ENCODE assay signal across 21 cellular contexts in the genomic region with DNA sequence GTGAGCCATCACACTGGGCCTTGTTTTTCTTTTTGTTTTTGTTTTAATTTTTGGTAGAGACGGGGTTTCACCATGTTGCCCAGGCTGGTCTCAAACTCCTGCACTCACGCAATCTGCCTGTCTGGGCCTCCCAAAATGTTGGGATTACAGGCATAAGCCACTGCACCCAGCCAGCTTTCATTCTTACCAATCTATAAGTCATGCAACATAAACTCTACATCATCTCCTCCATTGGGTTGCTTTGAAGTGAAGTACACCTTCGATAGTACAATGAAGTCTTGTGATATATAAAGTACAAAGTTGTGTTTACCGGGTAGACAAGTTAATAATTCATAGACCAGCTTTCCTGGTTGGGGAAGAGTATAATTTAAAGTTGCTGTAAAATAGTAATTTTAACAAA. TPM values are rescaled to one million over a fixed set of nuclear protein-coding genes. Genes with fewer than 3 reads are reported as not detected.
A peak's percentile ranks its signal among the peaks of the same experiment; 100 is the strongest.
DNase-seq lines count a peak whose midpoint lies in the region; ATAC-seq, FAIRE-seq and TF ChIP-seq lines count a peak whose summit lies in the region.
"Had no signal": no experiment of that assay in that cellular context is flagged by ENCODE, and none has a peak within 500 bp of the region (broad histone marks: within the 10 kb centered on the region; RNA-seq: fewer than 3 reads in every experiment).

No MANE protein-coding gene starts in this region.

- 86% methylated on average over 4 of the region's 4 CpGs for WGBS in hepatocyte (ENCODE audit: low lambda C conversion rate, missing lambda C conversion rate)
- WGBS in small intestine, 3 donors = 53 to 79% (median 64%) methylated on average over 4 of the region's 4 CpGs

- no peak for FAIRE-seq in small intestine (lab: Jason Lieb, UNC)
- FAIRE-seq: D721Med, GM12891, GM18507, H54 had no signal

- peaks cover 46% of the 10 kb centered on the region for H3K79me2 ChIP-seq in hepatocyte

- H3K4me3 ChIP-seq in hepatocyte (no peak overlapping the region), mucosa of descending colon (no peak overlapping the region), small intestine (ENCODE audit: low read depth in 1 of 2, low read length in 2 of 2) (no peak overlapping the region)
- H3K4me3 ChIP-seq: HAP-1 had no signal

- H4K20me1 ChIP-seq in hepatocyte (ENCODE audit: insufficient read depth, poor library complexity, severe bottlenecking) = no peaks in the 10 kb centered on the region

- H3K36me3 ChIP-seq in hepatocyte (replicated peaks; ENCODE audit: insufficient read depth, low read depth) (no peaks in the 10 kb centered on the region), mucosa of descending colon (ENCODE audit: low read depth) (no peaks in the 10 kb centered on the region), small intestine (ENCODE audit: control insufficient read depth in 2 of 2, insufficient read depth in 2 of 2, low read length in 2 of 2) (peaks cover 0 to 7% of the 10 kb centered on the region in 2 donors)

- H2AFZ ChIP-seq in hepatocyte = no peak overlapping the region

- no peak for DNase-seq in hepatocyte (ENCODE audit: low spot score)
- no peak for DNase-seq in left lobe of liver (ENCODE audit: low spot score)
- DNase-seq in mucosa of descending colon = no peak
- peak; percentile 30 for DNase-seq in small intestine
- DNase-seq in cortex of kidney (lab: John Stamatoyannopoulos, UW) = no peak
- DNase-seq in DMS79 (lab: John Stamatoyannopoulos, UW) = no peak
- DNase-seq: C1 segment of cervical spinal cord; Caco-2; CD4-positive, alpha-beta memory T cell; DMS 273 treated with DMSO at 0.1 percent for 48 hours; DMS79 treated with DMSO at 0.1 percent for 48 hours; GF-D8; GOT3; HFFc6 had no signal

- H3K27ac ChIP-seq in hepatocyte (peak overlapping the region; percentile 63), small intestine (ENCODE audit: low read depth in 1 of 2, low read length in 1 of 2) (no peak overlapping the region)

- H3K4me2 ChIP-seq in hepatocyte = peak overlapping the region; percentile 54

- no peaks in the 10 kb centered on the region for H3K4me1 ChIP-seq in hepatocyte (ENCODE audit: insufficient read depth)
- no peaks in the 10 kb centered on the region for H3K4me1 ChIP-seq in mucosa of descending colon (ENCODE audit: low read depth)
- H3K4me1 ChIP-seq in small intestine (ENCODE audit: control insufficient read depth in 2 of 2, insufficient read depth in 1 of 2, low read depth in 1 of 2, low read length in 1 of 2) = no peaks in the 10 kb centered on the region
- H3K4me1 ChIP-seq: HAP-1 had no signal

- ATAC-seq in left lobe of liver (peak; percentile 33), mucosa of descending colon (peak; percentile 89), GM18520 (IDR thresholded peaks at IDR 0.05; ENCODE audit: unreplicated experiment) (no peak), esophagus mucosa (no peak)

- no peaks in the 10 kb centered on the region for H3K27me3 ChIP-seq in hepatocyte
- no peaks in the 10 kb centered on the region for H3K27me3 ChIP-seq in small intestine (ENCODE audit: control insufficient read depth in 2 of 2, insufficient read depth in 2 of 2, low read length in 2 of 2)

- no peaks in the 10 kb centered on the region for H3K9me3 ChIP-seq in hepatocyte (ENCODE audit: low read depth)
- H3K9me3 ChIP-seq in mucosa of descending colon = no peaks in the 10 kb centered on the region
- no peaks in the 10 kb centered on the region for H3K9me3 ChIP-seq in small intestine (ENCODE audit: control insufficient read depth, low read depth)
- H3K9me3 ChIP-seq: Caco-2, HAP-1 had no signal

- intact Hi-C loops in mucosa of descending colon (cut with DNase I, micrococcal nuclease) = no loop called here

- TF ChIP-seq CTCF in hepatocyte (IDR thresholded peaks at IDR 0.05; ENCODE audit: poor library complexity) (no peak), mucosa of descending colon (IDR thresholded peaks at IDR 0.05) (no peak)

- no peaks in the 10 kb centered on the region for H3K9me2 ChIP-seq in hepatocyte (replicated peaks; ENCODE audit: insufficient read depth)

RNA-seq across cellular contexts. Expression of a gene that starts 8.8 kb away (rescaled TPM):
- 36.4 and 50.9 TPM in 2 replicates for total RNA-seq in hepatocyte
- polyA plus RNA-seq in hepatocyte = 40.4 and 41.1 TPM in 2 replicates
- 7.6 TPM for total RNA-seq in left lobe of liver
- total RNA-seq in mucosa of descending colon = 10 to 100 TPM; 18.3 to 22.7 (median 22.0) TPM
- polyA plus RNA-seq in small intestine = 10 to 100 TPM; 19.7 to 22.8 (median 21.3) TPM
- total RNA-seq in esophagus mucosa = 31.7 TPM

RNA-seq across cellular contexts. Expression of a gene that starts 36.5 kb away (rescaled TPM):
- 6.9 and 10.8 TPM in 2 replicates for total RNA-seq in hepatocyte
- 3.7 and 3.8 TPM in 2 replicates for polyA plus RNA-seq in hepatocyte
- 0.53 TPM for total RNA-seq in left lobe of liver
- 1 to 10 TPM; 1.5 to 9.6 (median 1.6) TPM for total RNA-seq in mucosa of descending colon
- polyA plus RNA-seq in small intestine = 10 to 100 TPM in 1 of 3 donors, 1 to 10 TPM in 2; 2.5 to 13.0 (median 4.6) TPM
- total RNA-seq in esophagus mucosa = 9.8 TPM

RNA-seq across cellular contexts. Expression of a gene that starts 58.9 kb away (rescaled TPM):
- total RNA-seq in hepatocyte (35.4 and 39.2 TPM in 2 replicates), left lobe of liver (2.7 TPM), mucosa of descending colon (10 to 100 TPM in 2 of 3 donors, 1 to 10 TPM in 1; 9.5 to 54.7 (median 10.7) TPM), esophagus mucosa (80.3 TPM)
- polyA plus RNA-seq in hepatocyte (33.5 and 34.3 TPM in 2 replicates), small intestine (10 to 100 TPM in 1 of 3 donors, 1 to 10 TPM in 2; 5.1 to 82.4 (median 8.5) TPM)

Comparison
In these comparisons a context has a peak if more than half of its experiments do, and no peak if none do; other contexts are left out.
1. ATAC-seq: peak in left lobe of liver (single experiment) and mucosa of descending colon (single experiment); none in GM18520 (single experiment) and esophagus mucosa (single experiment).